ENCODE assay signal across 8 cellular contexts in the genomic region with DNA sequence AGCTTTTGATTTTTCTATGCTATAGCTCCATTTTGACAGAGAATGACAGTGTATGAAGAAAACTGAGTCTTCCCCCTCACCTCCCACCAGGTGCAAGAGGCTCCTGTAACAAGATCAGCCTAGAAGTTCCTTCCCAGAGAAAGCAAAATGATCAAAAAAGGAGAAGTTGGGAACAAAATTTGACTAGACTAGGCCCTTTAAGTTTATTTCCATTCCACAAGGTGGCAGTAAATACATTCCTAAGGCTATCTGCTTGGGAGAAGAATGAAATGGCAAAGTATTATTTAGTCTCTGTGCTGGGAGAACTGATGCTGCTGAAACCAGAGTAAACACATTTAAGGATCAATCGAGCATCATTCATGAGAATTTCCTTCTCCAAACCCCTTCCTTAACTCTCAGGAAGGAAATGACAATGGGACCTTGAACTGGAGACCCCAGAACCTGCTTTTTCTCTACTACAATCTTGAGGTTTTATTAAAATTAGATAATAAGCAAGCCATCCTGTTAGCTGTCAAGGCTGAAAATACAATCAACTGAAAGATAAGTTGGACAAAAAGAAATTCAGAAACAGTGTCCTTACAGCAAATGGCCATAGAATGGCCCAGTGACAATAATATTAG.
DNase-seq lines count a peak whose midpoint lies in the region; ATAC-seq and TF ChIP-seq lines count a peak whose summit lies in the region.

No MANE protein-coding gene starts in this region.

- no peaks in the 10 kb centered on the region for H3K9me2 ChIP-seq in MM.1S (replicated peaks; ENCODE audit: insufficient read depth, low read length)

- peak; percentile 59 for TF ChIP-seq CTCF in MM.1S (IDR thresholded peaks at IDR 0.05; ENCODE audit: low read length)
- TF ChIP-seq CTCF in WI38 (IDR thresholded peaks at IDR 0.05; ENCODE audit: low read depth, low read length): peak; percentile 40; the same call in 1 of the 2 replicates
- peak; percentile 73 for TF ChIP-seq CTCF in left ventricle myocardium inferior (IDR thresholded peaks at IDR 0.05; ENCODE audit: borderline replicate concordance)

- H3K9me3 ChIP-seq in MM.1S (replicated peaks; ENCODE audit: insufficient read depth, low read length) (no peaks in the 10 kb centered on the region), left ventricle myocardium inferior (replicated peaks) (no peaks in the 10 kb centered on the region)

- no peaks in the 10 kb centered on the region for H4K20me1 ChIP-seq in MM.1S (ENCODE audit: insufficient read depth, low read length)

- no peak overlapping the region for H3K4me3 ChIP-seq in MM.1S (ENCODE audit: low read length)
- no peak overlapping the region for H3K4me3 ChIP-seq in WI38 (ENCODE audit: low read depth, low read length)
- H3K4me3 ChIP-seq in left ventricle myocardium inferior: no peak overlapping the region

- no peak for ATAC-seq in HG02623 (IDR thresholded peaks at IDR 0.05; ENCODE audit: unreplicated experiment)
- no peak for ATAC-seq in HG03457 (IDR thresholded peaks at IDR 0.05; ENCODE audit: unreplicated experiment)
- no peak for ATAC-seq in GM19395 (IDR thresholded peaks at IDR 0.05; ENCODE audit: unreplicated experiment)

- no peak overlapping the region for H2AFZ ChIP-seq in MM.1S (ENCODE audit: low read length)

- H3F3A ChIP-seq in MM.1S (ENCODE audit: insufficient read depth, low read length): no peaks in the 10 kb centered on the region

- H3K79me2 ChIP-seq in MM.1S (ENCODE audit: low read length): no peaks in the 10 kb centered on the region

- no peak overlapping the region for H3K27ac ChIP-seq in MM.1S (ENCODE audit: low read length)
- no peak overlapping the region for H3K27ac ChIP-seq in left ventricle myocardium inferior (replicated peaks)

- no peak overlapping the region for H3K4me2 ChIP-seq in MM.1S (ENCODE audit: low read depth, low read length)

- H3K36me3 ChIP-seq in MM.1S (replicated peaks; ENCODE audit: insufficient read depth, low read length): no peaks in the 10 kb centered on the region
- H3K36me3 ChIP-seq in left ventricle myocardium inferior: no peaks in the 10 kb centered on the region

- no peak overlapping the region for H3K9ac ChIP-seq in MM.1S (ENCODE audit: low read length)

- peak; percentile 72 for DNase-seq in GM03348 (ENCODE audit: low spot score)
- DNase-seq in MM.1S: peak; percentile 53
- DNase-seq in left ventricle myocardium inferior: no peak
- peak; percentile 72 for DNase-seq in stromal cell of bone marrow (ENCODE audit: low read depth)

- intact Hi-C loops in left ventricle myocardium inferior (cut with micrococcal nuclease): loop anchor here (5.0 kb wide), 1 partner anchor 835 kb away; no protein-coding TSS in a partner anchor

- H3K4me1 ChIP-seq in MM.1S (ENCODE audit: low read length) (no peaks in the 10 kb centered on the region), left ventricle myocardium inferior (peaks cover 4% of the 10 kb centered on the region)

- H3K27me3 ChIP-seq in MM.1S (replicated peaks; ENCODE audit: insufficient read depth, low read length): no peaks in the 10 kb centered on the region
- peaks cover 2% of the 10 kb centered on the region for H3K27me3 ChIP-seq in left ventricle myocardium inferior (ENCODE audit: low read depth)
